In genomic region chr11:134332189-134332631, GRCh38 we compare ENCODE assay signal across 8 cellular contexts. TPM values are rescaled to one million over a fixed set of nuclear protein-coding genes. Genes with fewer than 3 reads are reported as not detected.
DNase-seq lines count a peak whose midpoint lies in the region; ATAC-seq and TF ChIP-seq lines count a peak whose summit lies in the region.

No MANE protein-coding gene starts in this region.

- POLR2A ChIA-PET in CD8-positive, alpha-beta memory T cell (lab: Charles Lee), result interaction anchor here (1.0 kb wide), 1 partner anchor 108 kb away, joined by 3 read pairs; the partner anchor contains the start of gene VPS26B

- H3K27ac Mint-ChIP-seq in CD8-positive, alpha-beta memory T cell, result peak overlapping the region in 4 of 8 donors; percentile 41 to 81 (median 60)
- H3K27ac Mint-ChIP-seq in endothelial cell (ENCODE audit: unreplicated experiment) (no peak overlapping the region), nephron progenitor cell (no peak overlapping the region)

- peak; percentile 24 for ATAC-seq in GM21737 (IDR thresholded peaks at IDR 0.05; ENCODE audit: unreplicated experiment)
- peak; percentile 27; the same call in 2 of the 3 replicates for ATAC-seq in RWPE2 (ENCODE audit: low read depth)
- ATAC-seq in HG02798 (IDR thresholded peaks at IDR 0.05; ENCODE audit: poor library complexity, unreplicated experiment), result no peak
- no peak for ATAC-seq in HG03135 (IDR thresholded peaks at IDR 0.05; ENCODE audit: unreplicated experiment)

- H3K27me3 ChIP-seq in CD8-positive, alpha-beta memory T cell (ENCODE audit: insufficient read depth, low read length, poor library complexity, severe bottlenecking), result no peaks in the 10 kb centered on the region
- peaks cover 32% of the 10 kb centered on the region for H3K27me3 ChIP-seq in RWPE2 (ENCODE audit: insufficient read depth, poor library complexity, severe bottlenecking)

- H3K4me3 ChIP-seq in CD8-positive, alpha-beta memory T cell (ENCODE audit: low read length), result peak overlapping the region; percentile 67
- peak overlapping the region; percentile 31 for H3K4me3 ChIP-seq in RWPE2 (ENCODE audit: severe bottlenecking)

- H3K4me1 Mint-ChIP-seq in CD8-positive, alpha-beta memory T cell, result peaks cover 13 to 23% (median 20%) of the 10 kb centered on the region in 3 donors
- H3K4me1 Mint-ChIP-seq in endothelial cell (ENCODE audit: unreplicated experiment) (peaks cover 23% of the 10 kb centered on the region), nephron progenitor cell (peaks cover 27% of the 10 kb centered on the region)

- no peaks in the 10 kb centered on the region for H3K36me3 Mint-ChIP-seq in CD8-positive, alpha-beta memory T cell
- H3K36me3 Mint-ChIP-seq in endothelial cell (ENCODE audit: low read depth, unreplicated experiment), result peaks cover 9% of the 10 kb centered on the region
- no peaks in the 10 kb centered on the region for H3K36me3 Mint-ChIP-seq in nephron progenitor cell (ENCODE audit: low read depth)

- H3K4me1 ChIP-seq in CD8-positive, alpha-beta memory T cell (ENCODE audit: insufficient read depth, low read length), result peaks cover 17% of the 10 kb centered on the region
- H3K4me1 ChIP-seq in RWPE2 (ENCODE audit: insufficient read depth, poor library complexity, severe bottlenecking), result no peaks in the 10 kb centered on the region

- H3K4me3 Mint-ChIP-seq in CD8-positive, alpha-beta memory T cell, result peak overlapping the region; percentile 78 to 90 (median 79)
- H3K4me3 Mint-ChIP-seq in endothelial cell (ENCODE audit: unreplicated experiment) (peak overlapping the region; percentile 82), nephron progenitor cell (peak overlapping the region; percentile 78)

- no peaks in the 10 kb centered on the region for H3K36me3 ChIP-seq in CD8-positive, alpha-beta memory T cell (ENCODE audit: insufficient read depth, low read length)
- H3K36me3 ChIP-seq in RWPE2 (ENCODE audit: low read depth), result no peaks in the 10 kb centered on the region

- H3K9me3 Mint-ChIP-seq in CD8-positive, alpha-beta memory T cell, result no peaks in the 10 kb centered on the region
- H3K9me3 Mint-ChIP-seq in endothelial cell (ENCODE audit: unreplicated experiment), result no peaks in the 10 kb centered on the region
- H3K9me3 Mint-ChIP-seq in nephron progenitor cell, result peaks cover 3% of the 10 kb centered on the region

- H3K27ac ChIP-seq in CD8-positive, alpha-beta memory T cell (ENCODE audit: low read depth, low read length), result no peak overlapping the region
- H3K27ac ChIP-seq in RWPE2 (ENCODE audit: poor library complexity, severe bottlenecking), result no peak overlapping the region

- H3K9me3 ChIP-seq in CD8-positive, alpha-beta memory T cell (ENCODE audit: low read length), result no peaks in the 10 kb centered on the region
- H3K9me3 ChIP-seq in RWPE2 (ENCODE audit: severe bottlenecking), result no peaks in the 10 kb centered on the region

- H3K27me3 Mint-ChIP-seq in CD8-positive, alpha-beta memory T cell, result peaks cover 1 to 17% of the 10 kb centered on the region in 2 donors
- peaks cover 13% of the 10 kb centered on the region for H3K27me3 Mint-ChIP-seq in endothelial cell (ENCODE audit: unreplicated experiment)
- peaks cover 78% of the 10 kb centered on the region for H3K27me3 Mint-ChIP-seq in nephron progenitor cell (ENCODE audit: low read depth, poor library complexity)

- DNase-seq in CD8-positive, alpha-beta memory T cell, result peak in 3 of 5 donors; percentile 19 to 56 (median 26)
- no peak for DNase-seq in RWPE2 (ENCODE audit: low spot score)
- DNase-seq in endothelial cell (ENCODE audit: low spot score), result peak; percentile 23
- DNase-seq in nephron progenitor cell, result peak; percentile 47
- no peak for DNase-seq in inferior parietal cortex (ENCODE audit: extremely low spot score)

- no peak for TF ChIP-seq CTCF in RWPE2 (IDR thresholded peaks at IDR 0.05; ENCODE audit: poor library complexity, severe bottlenecking)
- TF ChIP-seq CTCF in endothelial cell (IDR thresholded peaks at IDR 0.05; ENCODE audit: unreplicated experiment), result no peak
- no peak for TF ChIP-seq CTCF in nephron progenitor cell (IDR thresholded peaks at IDR 0.05)

- CTCF ChIA-PET in CD8-positive, alpha-beta memory T cell (lab: Charles Lee), result interaction anchor here (1.1 to 2.7 kb wide), 2 partner anchors 55 to 70 kb away, joined by 4 to 9 read pairs; no protein-coding TSS in a partner anchor

RNA-seq across cellular contexts. Expression of gene GLB1L2, which starts 0.4 kb away (rescaled TPM):
- 1 to 10 TPM; 8.6 to 9.5 TPM for total RNA-seq in CD8-positive, alpha-beta memory T cell
- 0.70 TPM for polyA plus RNA-seq in CD8-positive, alpha-beta memory T cell
- total RNA-seq in endothelial cell (ENCODE audit: unreplicated experiment), result 5.0 TPM

RNA-seq across cellular contexts. Expression of gene GLB1L3, which starts 56.0 kb away (rescaled TPM):
- 1 to 10 TPM; 2.3 to 3.0 TPM for total RNA-seq in CD8-positive, alpha-beta memory T cell
- polyA plus RNA-seq in CD8-positive, alpha-beta memory T cell, result 2.0 TPM
- total RNA-seq in endothelial cell (ENCODE audit: unreplicated experiment), result 16.5 TPM

Comparison
In these comparisons a context has a peak if more than half of its experiments do, and no peak if none do; other contexts are left out.
1. DNase-seq: peak in CD8-positive, alpha-beta memory T cell (3 of 5), endothelial cell (single experiment) and nephron progenitor cell (single experiment); none in RWPE2 (single experiment) and inferior parietal cortex (single experiment).
2. ATAC-seq: peak in GM21737 (single experiment) and RWPE2 (single experiment); none in HG02798 (single experiment) and HG03135 (single experiment).
3. Peak in every context shown above with its lines, with median percentiles within 50 percentile points of each other: H3K4me3 Mint-ChIP-seq.